Comparison of ENCODE assay signal across 23 cellular contexts in genomic region chr6:161232467-161232866, GRCh38.
"Had no signal": no experiment of that assay in that cellular context is flagged by ENCODE, and none has a peak within 500 bp of the region (broad histone marks: within the 10 kb centered on the region; RNA-seq: fewer than 3 reads in every experiment).

No MANE protein-coding gene starts in this region.

- H3K27me3 ChIP-seq: right atrium auricular region, upper lobe of left lung had no signal

- ATAC-seq: activated CD4-positive, CD25-positive, alpha-beta regulatory T cell treated with anti-CD3 and anti-CD28 coated beads, Interleukin-2, amount 50 U/mL, for 24 hours; mucosa of descending colon; natural killer cell treated with Interleukin-12 subunit alpha and Interleukin-12 subunit beta and Interleukin-15 and Interleukin-18, amount 100 ng/mL, for 72 hours had no signal

- H3K9me3 ChIP-seq: left ventricle myocardium inferior, mucosa of descending colon, right atrium auricular region, upper lobe of left lung had no signal

- H3K27ac Mint-ChIP-seq: activated naive CD4-positive, alpha-beta T cell treated with anti-CD3 and anti-CD28 coated beads, Interleukin-2, amount 10 ng/mL, durations not matched to agents 7 days and 5 days; activated T-helper 1 cell treated with anti-CD3 and anti-CD28 coated beads, Interleukin-12 subunit alpha, Interleukin-12 subunit beta, Interleukin-2, Interleukin-4 antibody, amounts not matched to agents 30 ng/mL and 10 ng/mL and 1 ng/mL, durations not matched to agents 14 hours and 24 hours and 36 hours; natural killer cell treated with Interleukin-12 subunit alpha and Interleukin-12 subunit beta and Interleukin-15 and Interleukin-18, amount 100 ng/mL, for 72 hours had no signal

- H3K27me3 Mint-ChIP-seq: activated naive CD4-positive, alpha-beta T cell treated with anti-CD3 and anti-CD28 coated beads, Interleukin-2, amount 10 ng/mL, durations not matched to agents 7 days and 5 days had no signal

- DNase-seq: activated CD4-positive, alpha-beta T cell treated with anti-CD3 and anti-CD28 coated beads for 48 hours; activated CD4-positive, alpha-beta T cell treated with anti-CD3 and anti-CD28 coated beads, Interleukin-2, amount 50 U/mL, for 48 hours; activated CD8-positive, alpha-beta memory T cell treated with anti-CD3 and anti-CD28 coated beads for 24 hours; activated CD8-positive, alpha-beta memory T cell treated with anti-CD3 and anti-CD28 coated beads, Interleukin-2, amount 50 U/mL, for 4 hours; activated gamma-delta T cell; activated naive CD4-positive, alpha-beta T cell treated with anti-CD3 and anti-CD28 coated beads, Interleukin-2, amount 10 ng/mL, durations not matched to agents 7 days and 5 days; activated T-cell treated with anti-CD3 and anti-CD28 coated beads, Interleukin-2, amount 50 U/mL, for 1 hour; amniotic stem cell; caudate nucleus; left ventricle myocardium inferior; mucosa of descending colon; occipital lobe; stimulated activated CD4-positive, alpha-beta T cell treated with anti-CD3 and anti-CD28 coated beads, Interleukin-2, amount 100 ng/mL, for 48 hours; stimulated activated naive CD4-positive, alpha-beta T cell treated with Interleukin-2 at 50 U/mL for 16 hours; T-helper 1 cell had no signal

- H3K36me3 ChIP-seq: right atrium auricular region had no signal

- H3K27ac ChIP-seq: epithelial cell of prostate, left ventricle myocardium inferior, right atrium auricular region, upper lobe of left lung, VCaP had no signal

- H3K9me3 Mint-ChIP-seq: activated naive CD4-positive, alpha-beta T cell treated with anti-CD3 and anti-CD28 coated beads, Interleukin-2, amount 10 ng/mL, durations not matched to agents 7 days and 5 days; activated T-helper 1 cell treated with anti-CD3 and anti-CD28 coated beads, Interleukin-12 subunit alpha, Interleukin-12 subunit beta, Interleukin-2, Interleukin-4 antibody, amounts not matched to agents 30 ng/mL and 10 ng/mL and 1 ng/mL, durations not matched to agents 14 hours and 24 hours and 36 hours; natural killer cell treated with Interleukin-12 subunit alpha and Interleukin-12 subunit beta and Interleukin-15 and Interleukin-18, amount 100 ng/mL, for 72 hours had no signal

- H3K4me3 ChIP-seq: left ventricle myocardium inferior, lung, mucosa of descending colon, right atrium auricular region, upper lobe of left lung had no signal

- H3K4me3 Mint-ChIP-seq: activated naive CD4-positive, alpha-beta T cell treated with anti-CD3 and anti-CD28 coated beads, Interleukin-2, amount 10 ng/mL, durations not matched to agents 7 days and 5 days; activated T-helper 1 cell treated with anti-CD3 and anti-CD28 coated beads, Interleukin-12 subunit alpha, Interleukin-12 subunit beta, Interleukin-2, Interleukin-4 antibody, amounts not matched to agents 30 ng/mL and 10 ng/mL and 1 ng/mL, durations not matched to agents 14 hours and 24 hours and 36 hours; natural killer cell treated with Interleukin-12 subunit alpha and Interleukin-12 subunit beta and Interleukin-15 and Interleukin-18, amount 100 ng/mL, for 72 hours had no signal
